In genomic region chr15:98865397-98866339, GRCh38 we compare ENCODE assay signal across 8 cellular contexts.
A peak's percentile ranks its signal among the peaks of the same experiment; 100 is the strongest.
DNase-seq lines count a peak whose midpoint lies in the region; ATAC-seq lines count a peak whose summit lies in the region.

No MANE protein-coding gene starts in this region.

- no peaks in the 10 kb centered on the region for H3K9me3 Mint-ChIP-seq in T-helper 2 cell treated with Interferon-gamma antibody and Interleukin-4, amounts not matched to agents 5 μg/mL and 100 μg/mL, for 36 hours

- DNase-seq in DMS153 treated with DMSO at 0.1 percent for 48 hours (lab: John Stamatoyannopoulos, UW; ENCODE audit: unreplicated experiment), result peak; percentile 47
- DNase-seq in KG1 (lab: John Stamatoyannopoulos, UW), result peak; percentile 25
- DNase-seq in T-helper 2 cell treated with Interferon-gamma antibody and Interleukin-4, amounts not matched to agents 5 μg/mL and 100 μg/mL, for 36 hours (ENCODE audit: low spot score), result peak; percentile 72
- DNase-seq in hepatic stellate cell (ENCODE audit: low spot score), result peak; percentile 68
- no peak for DNase-seq in GM19240 (ENCODE audit: insufficient read length, low spot score)

- H3K9me3 ChIP-seq in skeletal muscle tissue (ENCODE audit: control insufficient read depth in 3 of 3, low read length in 3 of 3), result no peaks in the 10 kb centered on the region

- H3K27ac Mint-ChIP-seq in T-helper 2 cell treated with Interferon-gamma antibody and Interleukin-4, amounts not matched to agents 5 μg/mL and 100 μg/mL, for 36 hours, result peak overlapping the region; percentile 88

- H3K27ac ChIP-seq in angular gyrus (ENCODE audit: low read depth, low read length), result peak overlapping the region; percentile 15
- peak overlapping the region; percentile 70 for H3K27ac ChIP-seq in skeletal muscle tissue (ENCODE audit: low read depth, low read length)

- no peaks in the 10 kb centered on the region for H3K27me3 ChIP-seq in skeletal muscle tissue (ENCODE audit: control insufficient read depth in 3 of 3, insufficient read depth in 3 of 3, low read length in 3 of 3)

- H3K9ac ChIP-seq in skeletal muscle tissue (ENCODE audit: low read depth in 1 of 3, low read length in 3 of 3), result peak overlapping the region in 2 of 3 donors; percentile 66 to 77

- peak overlapping the region; percentile 83 for H3K4me3 Mint-ChIP-seq in T-helper 2 cell treated with Interferon-gamma antibody and Interleukin-4, amounts not matched to agents 5 μg/mL and 100 μg/mL, for 36 hours

- H3K36me3 ChIP-seq in skeletal muscle tissue (ENCODE audit: control insufficient read depth in 3 of 3, insufficient read depth in 3 of 3, low read length in 3 of 3), result no peaks in the 10 kb centered on the region

- H3K36me3 Mint-ChIP-seq in T-helper 2 cell treated with Interferon-gamma antibody and Interleukin-4, amounts not matched to agents 5 μg/mL and 100 μg/mL, for 36 hours (ENCODE audit: low read depth), result no peaks in the 10 kb centered on the region

- peaks cover 25% of the 10 kb centered on the region for H3K4me1 Mint-ChIP-seq in T-helper 2 cell treated with Interferon-gamma antibody and Interleukin-4, amounts not matched to agents 5 μg/mL and 100 μg/mL, for 36 hours (ENCODE audit: low read depth)

- peaks cover 6 to 8% (median 7%) of the 10 kb centered on the region in 3 donors for H3K4me1 ChIP-seq in skeletal muscle tissue (ENCODE audit: control insufficient read depth in 3 of 3, insufficient read depth in 3 of 3, low read length in 3 of 3)

- peak; percentile 87 for ATAC-seq in GM21737 (IDR thresholded peaks at IDR 0.05; ENCODE audit: unreplicated experiment)

- H3K4me3 ChIP-seq in skeletal muscle tissue (ENCODE audit: low read length in 3 of 3), result peak overlapping the region; percentile 71 to 82 (median 78)

- no peaks in the 10 kb centered on the region for H3K27me3 Mint-ChIP-seq in T-helper 2 cell treated with Interferon-gamma antibody and Interleukin-4, amounts not matched to agents 5 μg/mL and 100 μg/mL, for 36 hours (ENCODE audit: low read depth)
